ENCODE assay signal across 11 cellular contexts in genomic region chr3:126858887-126859286, GRCh38.
DNase-seq lines count a peak whose midpoint lies in the region; ATAC-seq and TF ChIP-seq lines count a peak whose summit lies in the region.
"Had no signal": no experiment of that assay in that cellular context is flagged by ENCODE, and none has a peak within 500 bp of the region (broad histone marks: within the 10 kb centered on the region; RNA-seq: fewer than 3 reads in every experiment).

No MANE protein-coding gene starts in this region.

- no peaks in the 10 kb centered on the region for H3K27me3 Mint-ChIP-seq in activated CD8-positive, alpha-beta memory T cell treated with anti-CD3 and anti-CD28 coated beads, Interleukin-2, amount 10 ng/mL, durations not matched to agents 7 days and 5 days
- H3K27me3 Mint-ChIP-seq in progenitor cell of endocrine pancreas: no peaks in the 10 kb centered on the region

- CTCF ChIA-PET in activated CD8-positive, alpha-beta memory T cell treated with anti-CD3 and anti-CD28 coated beads, Interleukin-2, amount 10 ng/mL, durations not matched to agents 7 days and 5 days (lab: Charles Lee): no interaction called here

- no peak overlapping the region for H3K4me3 ChIP-seq in epithelial cell of proximal tubule (ENCODE audit: low read depth, low read length)
- H3K4me3 ChIP-seq: lower lobe of right lung had no signal

- peak; percentile 36 for DNase-seq in activated CD8-positive, alpha-beta memory T cell treated with anti-CD3 and anti-CD28 coated beads, Interleukin-2, amount 10 ng/mL, durations not matched to agents 7 days and 5 days
- no peak for DNase-seq in activated CD8-positive, alpha-beta memory T cell treated with anti-CD3 and anti-CD28 coated beads, Interleukin-2, amount 50 U/mL, for 4 hours
- DNase-seq in RPMI7951 (ENCODE audit: low read depth) (peak; percentile 99), epithelial cell of proximal tubule (ENCODE audit: low read depth) (peak; percentile 63), stromal cell of bone marrow (ENCODE audit: low read depth) (peak; percentile 31), progenitor cell of endocrine pancreas (ENCODE audit: low spot score, unreplicated experiment) (no peak)
- DNase-seq: activated CD4-positive, alpha-beta T cell treated with anti-CD3 and anti-CD28 coated beads, Interleukin-2, amount 50 U/mL, for 48 hours; lower lobe of right lung; NCI-H82 had no signal

- H3K36me3 Mint-ChIP-seq in activated CD8-positive, alpha-beta memory T cell treated with anti-CD3 and anti-CD28 coated beads, Interleukin-2, amount 10 ng/mL, durations not matched to agents 7 days and 5 days: no peaks in the 10 kb centered on the region
- peaks cover 7% of the 10 kb centered on the region for H3K36me3 Mint-ChIP-seq in progenitor cell of endocrine pancreas (ENCODE audit: insufficient read depth)

- no peak overlapping the region for H3K4me3 Mint-ChIP-seq in activated CD8-positive, alpha-beta memory T cell treated with anti-CD3 and anti-CD28 coated beads, Interleukin-2, amount 10 ng/mL, durations not matched to agents 7 days and 5 days
- H3K4me3 Mint-ChIP-seq in progenitor cell of endocrine pancreas (ENCODE audit: low read depth): no peak overlapping the region

- no peaks in the 10 kb centered on the region for H3K9me3 Mint-ChIP-seq in activated CD8-positive, alpha-beta memory T cell treated with anti-CD3 and anti-CD28 coated beads, Interleukin-2, amount 10 ng/mL, durations not matched to agents 7 days and 5 days (ENCODE audit: low read depth)
- no peaks in the 10 kb centered on the region for H3K9me3 Mint-ChIP-seq in progenitor cell of endocrine pancreas (ENCODE audit: low read depth)

- no peak overlapping the region for H3K27ac Mint-ChIP-seq in activated CD8-positive, alpha-beta memory T cell treated with anti-CD3 and anti-CD28 coated beads, Interleukin-2, amount 10 ng/mL, durations not matched to agents 7 days and 5 days
- H3K27ac Mint-ChIP-seq in progenitor cell of endocrine pancreas: no peak overlapping the region

- no peak for ATAC-seq in activated CD8-positive, alpha-beta memory T cell treated with anti-CD3 and anti-CD28 coated beads, Interleukin-2, amount 10 ng/mL, durations not matched to agents 7 days and 5 days
- ATAC-seq in GM21786 (IDR thresholded peaks at IDR 0.05; ENCODE audit: unreplicated experiment): no peak
- no peak for ATAC-seq in HG03280 (IDR thresholded peaks at IDR 0.05; ENCODE audit: unreplicated experiment)

- no peaks in the 10 kb centered on the region for H3K4me1 Mint-ChIP-seq in activated CD8-positive, alpha-beta memory T cell treated with anti-CD3 and anti-CD28 coated beads, Interleukin-2, amount 10 ng/mL, durations not matched to agents 7 days and 5 days
- peaks cover 1% of the 10 kb centered on the region for H3K4me1 Mint-ChIP-seq in progenitor cell of endocrine pancreas (ENCODE audit: low read depth)

- TF ChIP-seq CTCF in epithelial cell of proximal tubule (conservative IDR thresholded peaks at IDR 0.05; ENCODE audit: low read depth, low read length): no peak
- TF ChIP-seq CTCF in progenitor cell of endocrine pancreas (IDR thresholded peaks at IDR 0.05; ENCODE audit: unreplicated experiment): no peak

Comparison
In these comparisons a context has a peak if more than half of its experiments do, and no peak if none do; other contexts are left out.
1. DNase-seq: peak in activated CD8-positive, alpha-beta memory T cell treated with anti-CD3 and anti-CD28 coated beads, Interleukin-2, amount 10 ng/mL, durations not matched to agents 7 days and 5 days (single experiment), RPMI7951 (single experiment), epithelial cell of proximal tubule (single experiment) and stromal cell of bone marrow (single experiment); none in activated CD8-positive, alpha-beta memory T cell treated with anti-CD3 and anti-CD28 coated beads, Interleukin-2, amount 50 U/mL, for 4 hours (single experiment) and progenitor cell of endocrine pancreas (single experiment).